9 cellular contexts compared by ENCODE assay signal in the genomic region with DNA sequence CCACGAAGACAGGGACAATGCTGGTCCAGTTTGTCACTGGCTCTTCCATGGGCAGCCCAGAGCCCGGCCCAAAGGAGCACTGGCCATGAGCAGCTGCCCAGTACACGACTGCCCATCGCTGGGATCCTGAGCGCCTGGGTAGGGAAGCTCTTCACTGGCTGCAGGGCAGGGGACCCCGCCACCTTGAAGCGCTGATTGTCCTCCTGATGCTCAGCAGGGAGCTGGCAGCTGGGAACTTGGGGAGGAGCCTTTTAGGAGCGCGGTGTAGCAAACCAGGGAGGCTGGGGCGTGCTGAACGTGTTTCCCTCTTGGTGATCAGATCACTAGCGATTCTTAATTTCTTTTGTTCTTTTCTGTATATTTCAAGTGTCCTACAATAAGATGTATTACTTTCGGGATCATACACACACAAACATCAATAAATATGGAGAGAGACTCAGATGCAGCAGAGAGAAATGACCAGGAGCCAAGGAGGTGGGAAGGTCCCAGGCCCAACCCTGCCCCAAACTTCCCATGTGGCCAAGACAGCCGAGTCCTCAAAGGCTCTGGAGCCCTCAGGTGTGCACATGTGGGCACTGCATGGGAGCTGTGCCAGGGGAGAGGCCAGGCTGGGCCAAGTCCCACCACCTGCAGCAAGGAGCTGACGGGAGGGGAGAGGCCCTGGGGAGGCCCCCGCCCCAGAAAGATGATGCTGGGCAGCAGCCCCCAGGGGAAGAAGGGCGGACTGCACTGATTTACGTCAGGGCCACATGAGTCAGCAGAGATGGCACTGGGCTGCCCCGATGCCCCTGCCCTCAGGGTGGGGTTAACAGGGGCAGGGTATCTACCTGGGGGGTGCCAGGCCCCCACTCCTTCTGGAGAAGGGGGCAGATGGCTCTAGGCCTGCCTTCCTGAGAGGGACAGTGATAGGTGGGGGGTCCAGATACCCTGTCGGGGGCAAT. TPM values are rescaled to one million over a fixed set of nuclear protein-coding genes. Genes with fewer than 3 reads are reported as not detected.
DNase-seq lines count a peak whose midpoint lies in the region; ATAC-seq lines count a peak whose summit lies in the region.
"Had no signal": no experiment of that assay in that cellular context is flagged by ENCODE, and none has a peak within 500 bp of the region (broad histone marks: within the 10 kb centered on the region; RNA-seq: fewer than 3 reads in every experiment).

No MANE protein-coding gene starts in this region.

- peak overlapping the region in 1 of 2 donors; percentile 53 for H3K4me3 ChIP-seq in neuronal stem cell (ENCODE audit: low read length in 2 of 2)

- H2AK5ac ChIP-seq in neuronal stem cell (ENCODE audit: low read depth, low read length) = peak overlapping the region; percentile 70

- H3K4me1 ChIP-seq in neuronal stem cell (ENCODE audit: control insufficient read depth in 2 of 2, insufficient read depth in 1 of 2, low read depth in 1 of 2, low read length in 2 of 2) = peaks cover 19 to 59% of the 10 kb centered on the region in 2 donors

- no peak overlapping the region for H3K4ac ChIP-seq in neuronal stem cell (ENCODE audit: low read length)

- peak overlapping the region; percentile 28 for H3K18ac ChIP-seq in neuronal stem cell (ENCODE audit: low read length)

- H3K9me3 Mint-ChIP-seq in T-helper 2 cell treated with Interferon-gamma antibody and Interleukin-4, amounts not matched to agents 5 μg/mL and 100 μg/mL, for 36 hours = no peaks in the 10 kb centered on the region
- H3K9me3 Mint-ChIP-seq in activated T-cell treated with anti-CD3 and anti-CD28 coated beads, Interleukin-2, amount 50 U/mL, for 4 hours = no peaks in the 10 kb centered on the region

- H3K36me3 Mint-ChIP-seq in T-helper 2 cell treated with Interferon-gamma antibody and Interleukin-4, amounts not matched to agents 5 μg/mL and 100 μg/mL, for 36 hours (ENCODE audit: low read depth) = no peaks in the 10 kb centered on the region
- no peaks in the 10 kb centered on the region for H3K36me3 Mint-ChIP-seq in activated T-cell treated with anti-CD3 and anti-CD28 coated beads, Interleukin-2, amount 50 U/mL, for 4 hours (ENCODE audit: insufficient read depth)

- no peak for ATAC-seq in activated T-cell treated with anti-CD3 and anti-CD28 coated beads, Interleukin-2, amount 50 U/mL, for 4 hours
- ATAC-seq in HG03196 (IDR thresholded peaks at IDR 0.05; ENCODE audit: unreplicated experiment) = no peak

- no peak overlapping the region for H3K14ac ChIP-seq in neuronal stem cell (ENCODE audit: low read length)

- H3K27ac ChIP-seq in neuronal stem cell (replicated peaks; ENCODE audit: low read length) = no peak overlapping the region
- H3K27ac ChIP-seq: C4-2B had no signal

- no peak overlapping the region for H2AFZ ChIP-seq in neuronal stem cell (ENCODE audit: low read length)

- no peak overlapping the region for H3K9ac ChIP-seq in neuronal stem cell (ENCODE audit: low read depth, low read length, poor library complexity)

- WGBS in neuronal stem cell (ENCODE audit: extremely low coverage in 2 of 2, insufficient read length in 2 of 2, insufficient replicate concordance in 1 of 2), 2 donors = no CpG with 5 or more reads among the region's 20 CpGs

- H3K23ac ChIP-seq in neuronal stem cell (ENCODE audit: low read depth, low read length, poor library complexity) = no peak overlapping the region

- peak overlapping the region; percentile 61 for H3K4me3 Mint-ChIP-seq in T-helper 2 cell treated with Interferon-gamma antibody and Interleukin-4, amounts not matched to agents 5 μg/mL and 100 μg/mL, for 36 hours
- H3K4me3 Mint-ChIP-seq in activated T-cell treated with anti-CD3 and anti-CD28 coated beads, Interleukin-2, amount 50 U/mL, for 4 hours = no peak overlapping the region

- no peak overlapping the region for H4K91ac ChIP-seq in neuronal stem cell (ENCODE audit: low read depth, low read length, poor library complexity)

- H3K4me2 ChIP-seq in neuronal stem cell (ENCODE audit: insufficient read depth, low read length, poor library complexity, severe bottlenecking) = no peak overlapping the region

- no peaks in the 10 kb centered on the region for H3K36me3 ChIP-seq in neuronal stem cell (replicated peaks in 1 of 2; ENCODE audit: control insufficient read depth in 2 of 2, insufficient read depth in 2 of 2, low read length in 2 of 2)

- peaks cover 35% of the 10 kb centered on the region for H3K27me3 Mint-ChIP-seq in T-helper 2 cell treated with Interferon-gamma antibody and Interleukin-4, amounts not matched to agents 5 μg/mL and 100 μg/mL, for 36 hours (ENCODE audit: low read depth)
- peaks cover 28% of the 10 kb centered on the region for H3K27me3 Mint-ChIP-seq in activated T-cell treated with anti-CD3 and anti-CD28 coated beads, Interleukin-2, amount 50 U/mL, for 4 hours (ENCODE audit: low read depth)

- peak overlapping the region; percentile 37 for H2BK15ac ChIP-seq in neuronal stem cell (ENCODE audit: low read length)

- H2BK120ac ChIP-seq in neuronal stem cell (ENCODE audit: low read depth, low read length) = no peak overlapping the region

- DNase-seq in T-helper 2 cell treated with Interferon-gamma antibody and Interleukin-4, amounts not matched to agents 5 μg/mL and 100 μg/mL, for 36 hours (ENCODE audit: low spot score) = no peak
- DNase-seq in T-helper 2 cell (no peak), NCI-H146 treated with DMSO at 0.1 percent for 48 hours (lab: John Stamatoyannopoulos, UW; ENCODE audit: unreplicated experiment) (peak; percentile 22), T47D (ENCODE audit: low read depth in 1 of 2, low spot score in 1 of 2) (peak; percentile 21 to 56), neuronal stem cell (ENCODE audit: low spot score) (no peak), NCI-H1048 (lab: John Stamatoyannopoulos, UW) (no peak)
- DNase-seq in activated T-cell treated with anti-CD3 and anti-CD28 coated beads, Interleukin-2, amount 50 U/mL, for 4 hours = no peak

- H3K27me3 ChIP-seq in neuronal stem cell (ENCODE audit: control insufficient read depth in 3 of 3, insufficient read depth in 3 of 3, low read depth in 1 of 3, low read length in 3 of 3) = peaks cover 0 to 43% (median 25%) of the 10 kb centered on the region in 3 experiments

- peaks cover 1% of the 10 kb centered on the region for H3K79me1 ChIP-seq in neuronal stem cell (ENCODE audit: low read depth, low read length)

- in situ Hi-C loops in T47D (cut with HindIII; ENCODE audit: low pct_unique_long_range_greater_than_20kb, low sequenced_read_pairs) = no loop called here

- no peak overlapping the region for H3K27ac Mint-ChIP-seq in T-helper 2 cell treated with Interferon-gamma antibody and Interleukin-4, amounts not matched to agents 5 μg/mL and 100 μg/mL, for 36 hours

- H2BK5ac ChIP-seq in neuronal stem cell (ENCODE audit: low read length) = no peak overlapping the region

- H3K4me1 Mint-ChIP-seq in T-helper 2 cell treated with Interferon-gamma antibody and Interleukin-4, amounts not matched to agents 5 μg/mL and 100 μg/mL, for 36 hours (ENCODE audit: low read depth) = peaks cover 2% of the 10 kb centered on the region
- H3K4me1 Mint-ChIP-seq in activated T-cell treated with anti-CD3 and anti-CD28 coated beads, Interleukin-2, amount 50 U/mL, for 4 hours (ENCODE audit: low read depth) = peaks cover 2% of the 10 kb centered on the region

- no peaks in the 10 kb centered on the region for H3K9me3 ChIP-seq in neuronal stem cell (replicated peaks in 1 of 2; ENCODE audit: control insufficient read depth in 2 of 2, insufficient read depth in 1 of 2, low read depth in 1 of 2, low read length in 2 of 2)

- H4K8ac ChIP-seq in neuronal stem cell (ENCODE audit: low read depth, low read length) = no peak overlapping the region

- H2BK12ac ChIP-seq in neuronal stem cell (ENCODE audit: low read length) = no peak overlapping the region

RNA-seq across cellular contexts. Expression of gene L1CAM, which starts 1.6 kb away (rescaled TPM):
- 1.6 TPM for polyA plus RNA-seq in neuronal stem cell (2013, experiment 1 of 2)
- 1.7 TPM for polyA plus RNA-seq in neuronal stem cell (2013, experiment 2 of 2)
- total RNA-seq in activated T-cell treated with anti-CD3 and anti-CD28 coated beads, Interleukin-2, amount 50 U/mL, for 4 hours = under 1 TPM; 0.14 to 0.46 (median 0.34) TPM

RNA-seq across cellular contexts. Expression of gene AVPR2, which starts 20.1 kb away (rescaled TPM):
- polyA plus RNA-seq in neuronal stem cell (2013, experiment 1 of 2) = not detected
- not detected for polyA plus RNA-seq in neuronal stem cell (2013, experiment 2 of 2)
- not detected for total RNA-seq in activated T-cell treated with anti-CD3 and anti-CD28 coated beads, Interleukin-2, amount 50 U/mL, for 4 hours

RNA-seq across cellular contexts. Expression of gene ARHGAP4, which starts 41.7 kb away (rescaled TPM):
- 5.4 TPM for polyA plus RNA-seq in neuronal stem cell (2013, experiment 1 of 2)
- polyA plus RNA-seq in neuronal stem cell (2013, experiment 2 of 2) = 4.9 TPM
- total RNA-seq in activated T-cell treated with anti-CD3 and anti-CD28 coated beads, Interleukin-2, amount 50 U/mL, for 4 hours = 100 to 1,000 TPM in 2 of 3 donors, 10 to 100 TPM in 1; 96.7 to 128 (median 108) TPM

RNA-seq across cellular contexts. Expression of gene NAA10, which starts 50.4 kb away (rescaled TPM):
- polyA plus RNA-seq in neuronal stem cell (2013, experiment 1 of 2) = 94.9 TPM
- polyA plus RNA-seq in neuronal stem cell (2013, experiment 2 of 2) = 91.4 TPM
- 100 to 1,000 TPM; 190 to 224 (median 221) TPM for total RNA-seq in activated T-cell treated with anti-CD3 and anti-CD28 coated beads, Interleukin-2, amount 50 U/mL, for 4 hours

RNA-seq across cellular contexts. Expression of gene PDZD4, which starts 54.1 kb away (rescaled TPM):
- polyA plus RNA-seq in neuronal stem cell (2013, experiment 1 of 2) = 13.1 TPM
- polyA plus RNA-seq in neuronal stem cell (2013, experiment 2 of 2) = 12.8 TPM
- 1 to 10 TPM in 2 of 3 donors, under 1 TPM in 1; 0.81 to 1.4 (median 1.4) TPM for total RNA-seq in activated T-cell treated with anti-CD3 and anti-CD28 coated beads, Interleukin-2, amount 50 U/mL, for 4 hours

Comparison
In these comparisons a context has a peak if more than half of its experiments do, and no peak if none do; other contexts are left out.
1. DNase-seq: peak in NCI-H146 treated with DMSO at 0.1 percent for 48 hours (single experiment) and T47D (2 of 2); none in T-helper 2 cell treated with Interferon-gamma antibody and Interleukin-4, amounts not matched to agents 5 μg/mL and 100 μg/mL, for 36 hours (single experiment), T-helper 2 cell (0 of 5), neuronal stem cell (single experiment), activated T-cell treated with anti-CD3 and anti-CD28 coated beads, Interleukin-2, amount 50 U/mL, for 4 hours (single experiment) and NCI-H1048 (single experiment).